Comparison of ENCODE assay signal across 10 cellular contexts in genomic region chr11:76629853-76630599, GRCh38. TPM values are rescaled to one million over a fixed set of nuclear protein-coding genes. Genes with fewer than 3 reads are reported as not detected.
A peak's percentile ranks its signal among the peaks of the same experiment; 100 is the strongest.
DNase-seq lines count a peak whose midpoint lies in the region; ATAC-seq and TF ChIP-seq lines count a peak whose summit lies in the region.
"Had no signal": no experiment of that assay in that cellular context is flagged by ENCODE, and none has a peak within 500 bp of the region (broad histone marks: within the 10 kb centered on the region; RNA-seq: fewer than 3 reads in every experiment).

No MANE protein-coding gene starts in this region.

- H3K4me3 ChIP-seq in body of pancreas (no peak overlapping the region), lower lobe of right lung (peak overlapping the region; percentile 21)

- H3K27me3 ChIP-seq in body of pancreas, result no peaks in the 10 kb centered on the region
- H3K27me3 ChIP-seq in lower lobe of right lung (ENCODE audit: low read depth), result no peaks in the 10 kb centered on the region

- DNase-seq in activated T-cell treated with anti-CD3 and anti-CD28 coated beads for 48 hours (ENCODE audit: low read depth) (peak; percentile 9), activated T-cell treated with anti-CD3 and anti-CD28 coated beads for 4 hours (no peak), body of pancreas (peak in 3 of 4 donors; percentile 26 to 71 (median 37)), lower lobe of right lung (peak; percentile 75), ureter (ENCODE audit: low spot score) (peak; percentile 78), NCI-H187 treated with DMSO at 0.1 percent for 48 hours (lab: John Stamatoyannopoulos, UW) (no peak), NCI-H82 treated with DMSO at 0.1 percent for 48 hours (lab: John Stamatoyannopoulos, UW; ENCODE audit: unreplicated experiment) (no peak)
- no peak for DNase-seq in stimulated activated CD4-positive, alpha-beta T cell treated with anti-CD3 and anti-CD28 coated beads, Interleukin-1b, Interleukin-23, amount 100 ng/mL, for 48 hours
- DNase-seq: Caco-2 had no signal

- TF ChIP-seq CTCF in body of pancreas (IDR thresholded peaks at IDR 0.05), result no peak
- peak; percentile 18 for TF ChIP-seq CTCF in lower lobe of right lung (IDR thresholded peaks at IDR 0.05)

- TF ChIP-seq POLR2A in body of pancreas (IDR thresholded peaks at IDR 0.05), result no peak

- H3K27ac ChIP-seq in body of pancreas (peak overlapping the region in 2 of 4 donors; percentile 46 to 75), lower lobe of right lung (peak overlapping the region; percentile 88)
- H3K27ac ChIP-seq: KMS-11 had no signal

- intact Hi-C loops in body of pancreas (cut with DNase I) (no loop called here), lower lobe of right lung (cut with DNase I) (no loop called here)

- WGBS in body of pancreas, 2 donors, result 46 to 63% methylated on average over 11 of the region's 11 CpGs

- peak; percentile 61 for ATAC-seq in body of pancreas
- ATAC-seq in lower lobe of right lung, result peak; percentile 80 to 84

- H3K36me3 ChIP-seq in body of pancreas (replicated peaks in 1 of 2; ENCODE audit: insufficient read depth in 1 of 2, low read depth in 2 of 2), result no peaks in the 10 kb centered on the region
- H3K36me3 ChIP-seq in lower lobe of right lung, result no peaks in the 10 kb centered on the region

- H3K4me1 ChIP-seq in body of pancreas (no peaks in the 10 kb centered on the region), lower lobe of right lung (peaks cover 43% of the 10 kb centered on the region)

- H3K9me3 ChIP-seq in body of pancreas (peaks cover 0 to 9% (median 0%) of the 10 kb centered on the region in 3 donors), lower lobe of right lung (no peaks in the 10 kb centered on the region)

RNA-seq across cellular contexts. Expression of gene LRRC32, which starts 40.5 kb away (rescaled TPM):
- total RNA-seq in body of pancreas, result 10 to 100 TPM in 1 of 2 donors, 1 to 10 TPM in 1; 9.1 to 17.8 TPM
- total RNA-seq in lower lobe of right lung, result 121 TPM
- total RNA-seq in ureter, result 83.7 TPM

Comparison
In these comparisons a context has a peak if more than half of its experiments do, and no peak if none do; other contexts are left out.
1. DNase-seq: peak in activated T-cell treated with anti-CD3 and anti-CD28 coated beads for 48 hours (single experiment), body of pancreas (3 of 4), lower lobe of right lung (single experiment) and ureter (single experiment); none in activated T-cell treated with anti-CD3 and anti-CD28 coated beads for 4 hours (single experiment), NCI-H187 treated with DMSO at 0.1 percent for 48 hours (single experiment), stimulated activated CD4-positive, alpha-beta T cell treated with anti-CD3 and anti-CD28 coated beads, Interleukin-1b, Interleukin-23, amount 100 ng/mL, for 48 hours (single experiment) and NCI-H82 treated with DMSO at 0.1 percent for 48 hours (single experiment).